ENCODE assay signal across 9 cellular contexts in genomic region chr18:39325973-39326372, GRCh38.
"Had no signal": no experiment of that assay in that cellular context is flagged by ENCODE, and none has a peak within 500 bp of the region (broad histone marks: within the 10 kb centered on the region; RNA-seq: fewer than 3 reads in every experiment).

No MANE protein-coding gene starts in this region.

- H3K4me2 ChIP-seq: KMS-11 had no signal

- DNase-seq: GM23248, GOT3, H9, HCEC 1CT, Karpas-422, KBM-7 had no signal

- FAIRE-seq: H54, HTR-8/SVneo had no signal

- H3K9me3 Mint-ChIP-seq: H9 had no signal

- H2AFZ ChIP-seq: GM23248 had no signal

- H3K27ac Mint-ChIP-seq: H9 had no signal

- H3K27ac ChIP-seq: GM23248, KMS-11 had no signal

- H3K4me3 ChIP-seq: GM23248 had no signal

- H3K9ac ChIP-seq: GM23248, KMS-11 had no signal

- H3K4me3 Mint-ChIP-seq: H9 had no signal
